Comparison of ENCODE assay signal across 30 cellular contexts in genomic region chr5:76595755-76596481, GRCh38. TPM values are rescaled to one million over a fixed set of nuclear protein-coding genes. Genes with fewer than 3 reads are reported as not detected.
"Had no signal": no experiment of that assay in that cellular context is flagged by ENCODE, and none has a peak within 500 bp of the region (broad histone marks: within the 10 kb centered on the region; RNA-seq: fewer than 3 reads in every experiment).

No MANE protein-coding gene starts in this region.

- H3K27ac ChIP-seq: pancreas, psoas muscle, right atrium auricular region, thyroid gland, upper lobe of right lung had no signal

- H3K9me3 Mint-ChIP-seq: activated T-cell treated with anti-CD3 and anti-CD28 coated beads, Interleukin-2, amount 50 U/mL, for 4 hours; brain; mesothelial cell of epicardium; nephron progenitor cell had no signal

- H3K4me1 Mint-ChIP-seq: mesothelial cell of epicardium, nephron progenitor cell had no signal

- H3K4me3 ChIP-seq: pancreas, psoas muscle, right atrium auricular region, spleen, thyroid gland, upper lobe of right lung had no signal

- DNase-seq: activated CD4-positive, alpha-beta T cell treated with anti-CD3 and anti-CD28 coated beads for 1 hour; activated CD4-positive, alpha-beta T cell treated with anti-CD3 and anti-CD28 coated beads, Interleukin-2, amount 50 U/mL, for 4 hours; activated effector memory CD4-positive, alpha-beta T cell treated with anti-CD3 and anti-CD28 coated beads, Interleukin-2, amount 50 U/mL, for 16 hours; activated naive CD4-positive, alpha-beta T cell treated with anti-CD3 and anti-CD28 coated beads, Interleukin-2, amount 50 U/mL, for 16 hours; activated T-cell treated with anti-CD3 and anti-CD28 coated beads, Interleukin-2, amount 50 U/mL, for 4 hours; anterior cingulate cortex; caudate nucleus; effector memory CD4-positive, alpha-beta T cell; foreskin melanocyte; glutamatergic neuron; hippocampal formation; left ventricle myocardium superior; mammary epithelial cell; nephron progenitor cell; pancreas; psoas muscle; spleen; stimulated activated CD4-positive, alpha-beta T cell treated with anti-CD3 and anti-CD28 coated beads, Interleukin-4, amount 100 ng/mL, for 1 hour; stimulated activated naive CD4-positive, alpha-beta T cell treated with Interleukin-2 at 50 U/mL for 16 hours; substantia nigra; T-helper 1 cell; T-helper 9 cell; thyroid gland; upper lobe of right lung had no signal

- H3K27me3 Mint-ChIP-seq: brain had no signal

- H3K9me3 ChIP-seq: pancreas, psoas muscle, right atrium auricular region, spleen, thyroid gland, upper lobe of right lung had no signal

- H3K4me3 Mint-ChIP-seq: activated T-cell treated with anti-CD3 and anti-CD28 coated beads, Interleukin-2, amount 50 U/mL, for 4 hours; brain; mesothelial cell of epicardium; nephron progenitor cell had no signal

- ATAC-seq: esophagus mucosa, left ventricle myocardium superior, pancreas, psoas muscle, upper lobe of right lung had no signal

- H3K36me3 Mint-ChIP-seq: brain, mesothelial cell of epicardium had no signal

- H3K4me1 ChIP-seq: pancreas, psoas muscle, right atrium auricular region, spleen, thyroid gland, upper lobe of right lung had no signal

- H3K36me3 ChIP-seq: right atrium auricular region, thyroid gland had no signal

- H3K27me3 ChIP-seq: pancreas, right atrium auricular region, spleen, thyroid gland, upper lobe of right lung had no signal

- H3K27ac Mint-ChIP-seq: brain, mesothelial cell of epicardium, nephron progenitor cell had no signal

- FAIRE-seq: colon, endothelial cell of umbilical vein, pancreas had no signal

RNA-seq across cellular contexts. Expression of gene F2RL2, which starts 27.3 kb away (rescaled TPM):
- total RNA-seq: psoas muscle had no signal
- polyA plus RNA-seq: psoas muscle had no signal
